In the genomic region with DNA sequence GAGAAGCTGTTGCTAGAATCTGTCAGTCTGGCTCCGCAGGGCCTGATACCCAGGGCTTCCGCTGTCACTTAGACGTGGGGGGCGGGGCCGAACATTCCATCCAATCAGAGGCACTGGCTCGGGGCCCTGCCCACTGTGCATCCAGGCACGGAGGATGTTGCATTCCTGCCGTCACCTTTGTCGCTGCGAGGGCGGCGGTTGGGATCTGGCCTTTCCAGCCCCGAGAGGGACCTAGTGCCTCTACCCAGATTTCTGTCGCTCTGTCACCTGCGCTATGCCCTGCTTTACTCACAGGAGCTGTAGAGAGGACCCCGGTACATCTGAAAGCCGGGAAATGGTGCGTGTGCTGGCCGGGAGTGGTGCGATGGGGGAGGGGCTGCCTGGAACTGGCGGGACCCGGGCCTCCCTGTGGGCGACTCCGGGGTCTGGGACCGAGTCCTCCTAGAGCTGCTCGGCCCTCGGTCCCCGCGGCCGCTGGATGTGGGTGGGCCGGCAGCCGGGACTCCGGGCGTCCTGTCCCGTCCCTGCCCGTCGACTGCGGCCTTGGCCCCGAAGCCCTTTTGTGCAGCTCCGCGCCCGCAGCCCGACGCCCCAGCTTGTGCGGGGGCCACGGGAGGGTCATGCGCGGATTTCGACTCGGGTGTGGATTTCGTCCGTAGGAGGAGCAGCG, we compare ENCODE assay signal across 8 cellular contexts. TPM values are rescaled to one million over a fixed set of nuclear protein-coding genes. Genes with fewer than 3 reads are reported as not detected.
DNase-seq lines count a peak whose midpoint lies in the region; ATAC-seq and TF ChIP-seq lines count a peak whose summit lies in the region.

Gene ZNF439, plus strand, starts transcription at position 133 of the 670 bp plus-strand sequence. Its CDS starts 142 bp downstream, at position 275.

- TF ChIP-seq CTCF in GM12864 (IDR thresholded peaks at IDR 0.05; ENCODE audit: low read depth, low read length, missing control alignments) (no peak), epithelial cell of esophagus (IDR thresholded peaks at IDR 0.05; ENCODE audit: insufficient read depth, low read depth, low read length, missing control alignments) (no peak)

- in situ Hi-C loops in KBM-7 (cut with MboI; ENCODE audit: low pct_unique_long_range_greater_than_20kb, low sequenced_read_pairs), result no loop called here

- H3K4me3 ChIP-seq in GM12864 (ENCODE audit: low read depth, low read length), result peak within 1 kb of the TSS; percentile 63
- peak within 1 kb of the TSS; percentile 43 for H3K4me3 ChIP-seq in epithelial cell of esophagus (ENCODE audit: low read length)

- peak; percentile 82 for ATAC-seq in HG03108 (IDR thresholded peaks at IDR 0.05; ENCODE audit: unreplicated experiment)

- DNase-seq in GM12864 (ENCODE audit: low read depth) (peak; percentile 61), NOMO-1 treated with DMSO at 0.1 percent for 48 hours (lab: John Stamatoyannopoulos, UW; ENCODE audit: unreplicated experiment) (peak; percentile 44), activated T-cell treated with anti-CD3 and anti-CD28 coated beads for 24 hours (ENCODE audit: low read depth) (peak; percentile 84), epithelial cell of esophagus (ENCODE audit: low read depth) (peak; percentile 64), mucosa of gallbladder (ENCODE audit: low spot score) (peak; percentile 96), KBM-7 (no peak)
- peak; percentile 68 to 87 for DNase-seq in stimulated activated CD8-positive, alpha-beta memory T cell treated with anti-CD3 and anti-CD28 coated beads, Interleukin-2, amount 100 ng/mL, for 48 hours (ENCODE audit: low read depth in 2 of 2)

RNA-seq across cellular contexts. Expression of gene ZNF439, which starts in this region (rescaled TPM):
- 16.3 TPM for total RNA-seq in mucosa of gallbladder
